15 cellular contexts compared by ENCODE assay signal in the genomic region with DNA sequence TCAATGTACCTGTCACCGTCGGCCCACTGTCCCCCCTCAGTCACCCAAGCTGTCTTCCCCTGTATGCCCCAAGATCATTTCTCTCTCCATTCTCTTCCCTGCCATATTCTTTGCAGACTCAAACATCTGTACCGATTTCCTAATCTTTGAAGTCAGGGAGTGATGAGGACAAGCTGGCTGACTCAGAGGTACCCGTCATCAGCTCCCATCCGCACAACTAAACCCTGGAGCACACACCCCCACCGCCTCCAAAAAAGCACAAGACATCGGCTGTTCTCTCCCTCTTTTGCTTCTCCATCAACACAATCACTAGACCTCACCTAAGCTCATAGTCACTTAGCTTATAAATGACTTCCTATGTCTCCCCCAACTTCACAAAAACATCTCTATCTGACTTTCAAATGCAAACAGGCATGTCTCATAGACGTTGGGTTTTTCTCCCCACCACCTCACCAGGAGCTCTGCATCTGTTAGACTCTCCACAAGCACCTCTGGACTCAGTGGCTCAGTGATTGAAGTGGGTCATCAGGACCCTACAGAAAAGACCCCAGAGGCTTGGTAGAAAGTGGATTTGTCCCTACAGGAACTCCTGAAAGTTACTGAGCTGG. TPM values are rescaled to one million over a fixed set of nuclear protein-coding genes. Genes with fewer than 3 reads are reported as not detected.
A peak's percentile ranks its signal among the peaks of the same experiment; 100 is the strongest.
DNase-seq lines count a peak whose midpoint lies in the region; ATAC-seq and TF ChIP-seq lines count a peak whose summit lies in the region.
"Had no signal": no experiment of that assay in that cellular context is flagged by ENCODE, and none has a peak within 500 bp of the region (broad histone marks: within the 10 kb centered on the region; RNA-seq: fewer than 3 reads in every experiment).

No MANE protein-coding gene starts in this region.

- peak overlapping the region; percentile 16; the same call in 1 of the 2 replicates for H3K4me3 ChIP-seq in OCI-LY3 (ENCODE audit: low read length)
- H3K4me3 ChIP-seq in vagina, result no peak overlapping the region
- H3K4me3 ChIP-seq: esophagus squamous epithelium, left lung, tibial artery had no signal

- H3K27ac Mint-ChIP-seq in effector memory CD8-positive, alpha-beta T cell, result peak overlapping the region; percentile 4 to 87
- H3K27ac Mint-ChIP-seq: CD14-positive monocyte had no signal

- H3K9ac ChIP-seq in OCI-LY3 (ENCODE audit: low read length), result peak overlapping the region; percentile 1; the same call in 1 of the 2 replicates

- H4K20me1 ChIP-seq in OCI-LY3 (ENCODE audit: insufficient read depth, low read length), result no peaks in the 10 kb centered on the region

- intact Hi-C loops in vagina (cut with DNase I), result no loop called here
- intact Hi-C loops in Right ventricle myocardium inferior (cut with DNase I), result no loop called here

- H3K4me1 ChIP-seq in OCI-LY3 (ENCODE audit: low read length) (peaks cover 13% of the 10 kb centered on the region), vagina (no peaks in the 10 kb centered on the region)
- H3K4me1 ChIP-seq: left lung, tibial artery had no signal

- H3K9me3 Mint-ChIP-seq in effector memory CD8-positive, alpha-beta T cell, result no peaks in the 10 kb centered on the region
- H3K9me3 Mint-ChIP-seq: naive B cell had no signal

- TF ChIP-seq CTCF in OCI-LY3 (IDR thresholded peaks at IDR 0.05; ENCODE audit: low read depth, low read length) (no peak), vagina (IDR thresholded peaks at IDR 0.05) (no peak)

- peak; percentile 55 for ATAC-seq in effector memory CD8-positive, alpha-beta T cell (replicated peaks)
- ATAC-seq in Right ventricle myocardium inferior (no peak), GM21786 (IDR thresholded peaks at IDR 0.05; ENCODE audit: unreplicated experiment) (no peak)
- ATAC-seq: left lung had no signal

- H3K4me3 Mint-ChIP-seq in effector memory CD8-positive, alpha-beta T cell, result peak overlapping the region in 1 of 2 donors; percentile 69
- H3K4me3 Mint-ChIP-seq: CD14-positive monocyte, naive B cell had no signal

- H3K36me3 ChIP-seq in OCI-LY3 (replicated peaks; ENCODE audit: low read depth, low read length), result no peaks in the 10 kb centered on the region
- H3K36me3 ChIP-seq in vagina, result no peaks in the 10 kb centered on the region
- H3K36me3 ChIP-seq: esophagus squamous epithelium, left lung, tibial artery had no signal

- peaks cover 12 to 21% of the 10 kb centered on the region in 2 donors for H3K4me1 Mint-ChIP-seq in effector memory CD8-positive, alpha-beta T cell (ENCODE audit: low read depth in 2 of 2)
- H3K4me1 Mint-ChIP-seq: CD14-positive monocyte had no signal

- H2AFZ ChIP-seq in OCI-LY3 (ENCODE audit: low read depth, low read length), result peak overlapping the region; percentile 68

- peak; percentile 81 for DNase-seq in EL
- no peak for DNase-seq in effector memory CD8-positive, alpha-beta T cell
- peak; percentile 77 for DNase-seq in putamen (ENCODE audit: low spot score)
- DNase-seq in vagina (ENCODE audit: extremely low spot score in 2 of 2), result no peak
- no peak for DNase-seq in Right ventricle myocardium inferior (ENCODE audit: missing footprints)
- DNase-seq: activated naive CD4-positive, alpha-beta T cell treated with anti-CD3 and anti-CD28 coated beads, Interleukin-2, amount 50 U/mL, for 16 hours; esophagus squamous epithelium; left lung; naive B cell; NCI-H1417; NCI-H2227 treated with DMSO at 0.1 percent for 48 hours; tibial artery had no signal

- H3K27ac ChIP-seq in OCI-LY3 (ENCODE audit: low read length) (peak overlapping the region; percentile 24; the same call in 1 of the 2 replicates), vagina (no peak overlapping the region)
- H3K27ac ChIP-seq: left lung, tibial artery had no signal

- H3K27me3 Mint-ChIP-seq in effector memory CD8-positive, alpha-beta T cell, result peaks cover 0 to 32% of the 10 kb centered on the region in 2 donors

- TF ChIP-seq POLR2A in vagina (IDR thresholded peaks at IDR 0.05), result no peak

- peak overlapping the region; percentile 47 for H3K4me2 ChIP-seq in OCI-LY3 (ENCODE audit: low read length)

- H3K27me3 ChIP-seq in OCI-LY3 (ENCODE audit: low read depth, low read length), result peaks cover 6% of the 10 kb centered on the region; the same call in 1 of the 2 replicates
- no peaks in the 10 kb centered on the region for H3K27me3 ChIP-seq in vagina

- H3K36me3 Mint-ChIP-seq in effector memory CD8-positive, alpha-beta T cell (ENCODE audit: insufficient read depth), result peaks cover 3% of the 10 kb centered on the region
- H3K36me3 Mint-ChIP-seq: CD14-positive monocyte, naive B cell had no signal

- H3K9me3 ChIP-seq in OCI-LY3 (ENCODE audit: insufficient read depth, low read length), result no peaks in the 10 kb centered on the region
- no peaks in the 10 kb centered on the region for H3K9me3 ChIP-seq in vagina
- H3K9me3 ChIP-seq: esophagus squamous epithelium, left lung, tibial artery had no signal

- no peaks in the 10 kb centered on the region for H3K79me2 ChIP-seq in OCI-LY3 (ENCODE audit: low read length)

RNA-seq across cellular contexts. Expression of a gene that starts 11.5 kb away (rescaled TPM):
- total RNA-seq in vagina (7.4 TPM), Right ventricle myocardium inferior (2.1 TPM)

Comparison
In these comparisons a context has a peak if more than half of its experiments do, and no peak if none do; other contexts are left out.
1. DNase-seq: peak in EL (single experiment) and putamen (single experiment); none in effector memory CD8-positive, alpha-beta T cell (0 of 3), vagina (0 of 2) and Right ventricle myocardium inferior (single experiment).